ENCODE assay signal across 8 cellular contexts in genomic region chr7:139230774-139231512, GRCh38. TPM values are rescaled to one million over a fixed set of nuclear protein-coding genes. Genes with fewer than 3 reads are reported as not detected.
DNase-seq lines count a peak whose midpoint lies in the region; ATAC-seq, FAIRE-seq and TF ChIP-seq lines count a peak whose summit lies in the region.

UBN2 (plus strand) TSS chr7:139231237; CDS start chr7:139231485, 248 bp downstream.

- H3K9me3 ChIP-seq in iPS DF 6.9 (ENCODE audit: control insufficient read depth, insufficient read depth, low read length), result no peaks in the 10 kb centered on the region
- no peaks in the 10 kb centered on the region for H3K9me3 ChIP-seq in gastrocnemius medialis

- DNase-seq in NCI-H2107 treated with DMSO at 0.1 percent for 48 hours (lab: John Stamatoyannopoulos, UW; ENCODE audit: unreplicated experiment), result peak; percentile 89
- DNase-seq in iPS DF 6.9 (ENCODE audit: low read depth, low spot score), result peak; percentile 99
- peak; percentile 91 to 93 for DNase-seq in gastrocnemius medialis

- in situ Hi-C loops in gastrocnemius medialis (cut with MboI; ENCODE audit: low sequenced_read_pairs in 4 of 4), result loop anchor here in 1 of 4 donors (25.0 kb wide), 1 partner anchor 506 kb away; no protein-coding TSS in a partner anchor

- H3K36me3 Mint-ChIP-seq in brain, result peaks cover 2% of the 10 kb centered on the region

- no peaks in the 10 kb centered on the region for H3K36me3 ChIP-seq in iPS DF 6.9 (ENCODE audit: control insufficient read depth, insufficient read depth, low read length)
- H3K36me3 ChIP-seq in gastrocnemius medialis, result no peaks in the 10 kb centered on the region

- H3K4me1 Mint-ChIP-seq in brain, result peaks cover 47% of the 10 kb centered on the region

- no peak for TF ChIP-seq CTCF in 22Rv1 (IDR thresholded peaks at IDR 0.05)
- no peak for TF ChIP-seq CTCF in brain (conservative IDR thresholded peaks at IDR 0.05)
- TF ChIP-seq CTCF in gastrocnemius medialis (IDR thresholded peaks at IDR 0.05 in 4 of 5, conservative IDR thresholded peaks at IDR 0.05 in 1 of 5), result no peak

- H3K27me3 ChIP-seq in iPS DF 6.9 (ENCODE audit: control insufficient read depth, insufficient read depth, low read length) (no peaks in the 10 kb centered on the region), gastrocnemius medialis (no peaks in the 10 kb centered on the region)

- H3K27ac Mint-ChIP-seq in brain, result peak within 1 kb of the TSS; percentile 98 to 100 (median 99)

- intact Hi-C loops in gastrocnemius medialis (cut with DNase I; ENCODE audit: low total_unique reads), result loop anchor here (1.0 to 5.0 kb wide), 3 partner anchors 98 to 126 kb away; partner anchors contain the start of genes FMC1 and LUC7L2

- peak; percentile 66 for FAIRE-seq in TTC549 (lab: Jason Lieb, UNC)

- TF ChIP-seq POLR2A in gastrocnemius medialis (IDR thresholded peaks at IDR 0.05), result peak; percentile 49 to 79

- H3K9me3 Mint-ChIP-seq in brain, result peaks cover 0 to 4% (median 2%) of the 10 kb centered on the region in 5 experiments

- WGBS in iPS DF 6.9 (ENCODE audit: insufficient coverage, insufficient read length), result no CpG with 5 or more reads among the region's 63 CpGs

- H3K27me3 Mint-ChIP-seq in brain, result peaks cover 13% of the 10 kb centered on the region

- H3K4me3 Mint-ChIP-seq in brain, result peak within 1 kb of the TSS; percentile 96 to 100 (median 98)

- H3K4me3 ChIP-seq in iPS DF 6.9 (ENCODE audit: low read length) (peak within 1 kb of the TSS; percentile 75), gastrocnemius medialis (peak within 1 kb of the TSS; percentile 83 to 99 (median 92))

- H3K27ac ChIP-seq in 22Rv1, result peak within 1 kb of the TSS; percentile 61
- no peak within 1 kb of the TSS for H3K27ac ChIP-seq in iPS DF 6.9 (ENCODE audit: low read length)
- peak within 1 kb of the TSS; percentile 88 to 99 (median 96) for H3K27ac ChIP-seq in gastrocnemius medialis

- ATAC-seq in GM18520 (IDR thresholded peaks at IDR 0.05; ENCODE audit: unreplicated experiment) (peak; percentile 89), HG03064 (IDR thresholded peaks at IDR 0.05; ENCODE audit: low read depth, unreplicated experiment) (peak; percentile 95), gastrocnemius medialis (peak; percentile 98)

- H3K4me1 ChIP-seq in iPS DF 6.9 (ENCODE audit: control insufficient read depth, insufficient read depth, low read length) (no peaks in the 10 kb centered on the region), gastrocnemius medialis (peaks cover 32 to 40% of the 10 kb centered on the region in 2 donors)

RNA-seq across cellular contexts. Expression of gene UBN2, which starts in this region (rescaled TPM):
- 2.8 TPM for polyA plus RNA-seq in brain (ENCODE audit: insufficient read depth, low read depth, low replicate concordance)
- total RNA-seq in gastrocnemius medialis, result 10 to 100 TPM; 12.0 to 24.8 (median 17.2) TPM
